11 cellular contexts compared by ENCODE assay signal in genomic region chr2:209496586-209496982, GRCh38.
DNase-seq lines count a peak whose midpoint lies in the region; ATAC-seq and TF ChIP-seq lines count a peak whose summit lies in the region.
"Had no signal": no experiment of that assay in that cellular context is flagged by ENCODE, and none has a peak within 500 bp of the region (broad histone marks: within the 10 kb centered on the region; RNA-seq: fewer than 3 reads in every experiment).

No MANE protein-coding gene starts in this region.

- peaks cover 3 to 20% (median 9%) of the 10 kb centered on the region in 6 donors for H3K9me3 Mint-ChIP-seq in immature natural killer cell

- H3K4me1 ChIP-seq in adipocyte (ENCODE audit: control insufficient read depth, insufficient read depth, low read length) (peaks cover 35% of the 10 kb centered on the region), foreskin keratinocyte (peaks cover 14% of the 10 kb centered on the region)

- peak; percentile 24 for DNase-seq in GM03348 (ENCODE audit: low spot score)
- peak; percentile 56 for DNase-seq in adipocyte (ENCODE audit: low read depth)
- peak in 1 of 2 donors; percentile 13 for DNase-seq in foreskin keratinocyte
- peak; percentile 46 for DNase-seq in retinal pigment epithelial cell (ENCODE audit: low read depth)
- DNase-seq in hepatic stellate cell (ENCODE audit: low spot score), result no peak
- DNase-seq in immature natural killer cell, result no peak
- DNase-seq in lower leg skin (ENCODE audit: low spot score in 2 of 2), result no peak
- no peak for DNase-seq in NOMO-1 treated with dmso at 0.1 percent for 144 hours (lab: John Stamatoyannopoulos, UW; ENCODE audit: unreplicated experiment)
- DNase-seq: NCI-H187 had no signal

- H3K27ac ChIP-seq in foreskin keratinocyte, result peak overlapping the region; percentile 13

- ATAC-seq in foreskin keratinocyte, result no peak
- ATAC-seq: GM23338 had no signal

- no peak for TF ChIP-seq POLR2A in lower leg skin (IDR thresholded peaks at IDR 0.05)

- H3K4me3 ChIP-seq in adipocyte (ENCODE audit: low read length) (no peak overlapping the region), retinal pigment epithelial cell (ENCODE audit: low read length) (no peak overlapping the region), lower leg skin (ENCODE audit: low read depth, poor library complexity, severe bottlenecking) (no peak overlapping the region)
- H3K4me3 ChIP-seq: GM23338, suprapubic skin had no signal

- no peaks in the 10 kb centered on the region for H3K4me1 Mint-ChIP-seq in immature natural killer cell

- TF ChIP-seq CTCF in foreskin keratinocyte (conservative IDR thresholded peaks at IDR 0.05) (no peak), retinal pigment epithelial cell (conservative IDR thresholded peaks at IDR 0.05; ENCODE audit: low read depth, low read length) (no peak), lower leg skin (IDR thresholded peaks at IDR 0.05) (no peak)

- no peak overlapping the region for H3K27ac Mint-ChIP-seq in immature natural killer cell
- H3K27ac Mint-ChIP-seq: GM23338 had no signal

- H3K36me3 ChIP-seq in adipocyte (ENCODE audit: control insufficient read depth, insufficient read depth, low read length, severe bottlenecking), result no peaks in the 10 kb centered on the region
- H3K36me3 ChIP-seq: suprapubic skin had no signal

- H3K27me3 ChIP-seq in adipocyte (replicated peaks; ENCODE audit: control insufficient read depth, insufficient read depth, low read length), result no peaks in the 10 kb centered on the region
- H3K27me3 ChIP-seq in foreskin keratinocyte, result no peaks in the 10 kb centered on the region
- H3K27me3 ChIP-seq: suprapubic skin had no signal

- H3K27me3 Mint-ChIP-seq in immature natural killer cell (ENCODE audit: low read depth in 3 of 3), result peaks cover 0 to 2% (median 2%) of the 10 kb centered on the region in 3 donors

- H3K4me3 Mint-ChIP-seq in immature natural killer cell, result no peak overlapping the region
- H3K4me3 Mint-ChIP-seq: GM23338 had no signal

- H3K9me3 ChIP-seq in adipocyte (ENCODE audit: control insufficient read depth, low read length), result peaks cover 13% of the 10 kb centered on the region

- H3K9ac ChIP-seq in adipocyte (ENCODE audit: low read length), result no peak overlapping the region

- no peaks in the 10 kb centered on the region for H3K36me3 Mint-ChIP-seq in immature natural killer cell

- intact Hi-C loops in lower leg skin (cut with DNase I; ENCODE audit: low total_unique reads), result no loop called here

Comparison
In these comparisons a context has a peak if more than half of its experiments do, and no peak if none do; other contexts are left out.
1. DNase-seq: peak in GM03348 (single experiment), adipocyte (single experiment) and retinal pigment epithelial cell (single experiment); none in hepatic stellate cell (single experiment), immature natural killer cell (0 of 3), lower leg skin (0 of 2) and NOMO-1 treated with dmso at 0.1 percent for 144 hours (single experiment).